9 cellular contexts compared by ENCODE assay signal in the genomic region with DNA sequence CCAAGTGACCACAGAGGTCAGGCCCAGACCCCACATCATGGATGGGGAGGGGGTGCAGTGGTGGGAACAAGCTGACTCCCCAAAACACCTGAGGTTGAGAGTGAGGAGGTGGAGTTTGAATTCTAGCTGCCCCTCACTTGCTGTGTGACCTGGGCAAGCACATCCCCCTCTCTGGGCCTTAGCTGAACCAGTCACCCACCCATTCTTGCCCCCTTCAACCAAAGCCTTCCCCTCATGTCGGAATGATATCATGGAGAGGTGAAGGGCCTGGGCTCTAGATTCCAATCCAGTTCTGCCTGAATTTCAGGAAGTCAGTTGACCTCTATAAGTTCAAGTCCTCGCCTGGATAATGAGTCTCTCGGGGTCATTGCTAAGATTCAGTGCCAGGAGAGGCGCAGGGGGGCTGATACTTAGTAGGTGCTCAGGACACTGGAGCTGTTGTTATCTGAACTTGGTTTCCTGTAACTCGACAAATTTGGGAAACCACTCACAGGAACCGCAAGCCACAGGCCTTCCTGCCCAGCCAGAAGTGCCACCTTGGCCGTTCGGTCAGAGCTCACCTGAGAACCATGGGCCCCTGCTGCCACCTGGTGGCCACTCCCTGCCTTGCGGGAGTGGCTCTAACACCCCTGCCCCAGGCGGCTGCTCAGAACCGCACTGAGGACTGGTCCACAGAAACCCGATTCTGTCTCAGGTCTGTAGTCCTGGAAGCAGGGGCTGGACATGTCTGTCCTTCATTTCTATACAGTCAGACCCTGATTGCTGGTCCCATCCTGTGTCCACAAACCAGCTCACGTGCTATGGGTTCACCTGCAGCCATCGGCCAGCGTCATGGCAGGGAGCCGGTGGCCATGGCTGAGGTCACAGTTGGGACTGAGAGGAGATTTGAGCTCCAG. TPM values are rescaled to one million over a fixed set of nuclear protein-coding genes. Genes with fewer than 3 reads are reported as not detected.
A peak's percentile ranks its signal among the peaks of the same experiment; 100 is the strongest.
DNase-seq lines count a peak whose midpoint lies in the region; ATAC-seq lines count a peak whose summit lies in the region.
"Had no signal": no experiment of that assay in that cellular context is flagged by ENCODE, and none has a peak within 500 bp of the region (broad histone marks: within the 10 kb centered on the region; RNA-seq: fewer than 3 reads in every experiment).

No MANE protein-coding gene starts in this region.

- no peak overlapping the region for H3K4me3 ChIP-seq in NT2/D1 (ENCODE audit: insufficient read length, low read depth)

- peaks cover 24% of the 10 kb centered on the region for H3K4me1 ChIP-seq in NT2/D1 (ENCODE audit: insufficient read depth, insufficient read length)

- DNase-seq in GM03348 (ENCODE audit: low spot score): peak; percentile 73
- peak; percentile 50 for DNase-seq in NT2/D1 (ENCODE audit: low read depth, low spot score)
- DNase-seq in activated CD8-positive, alpha-beta memory T cell treated with anti-CD3 and anti-CD28 coated beads, Interleukin-2, amount 50 U/mL, for 4 hours: peak; percentile 91
- DNase-seq in epidermal melanocyte (ENCODE audit: insufficient read length, low spot score): peak; percentile 71
- peak; percentile 64 for DNase-seq in myocyte (ENCODE audit: low read depth)
- peak; percentile 84 to 86 for DNase-seq in stimulated activated CD8-positive, alpha-beta memory T cell treated with anti-CD3 and anti-CD28 coated beads, Interleukin-7, amount 100 ng/mL, for 48 hours (ENCODE audit: extremely low read depth in 1 of 2, low read depth in 1 of 2)

- H3K27me3 ChIP-seq in NT2/D1 (ENCODE audit: insufficient read depth, insufficient read length): no peaks in the 10 kb centered on the region

- no peaks in the 10 kb centered on the region for H3K9me3 ChIP-seq in NT2/D1 (ENCODE audit: insufficient read depth, low read length)

- no peak overlapping the region for H3K9ac ChIP-seq in NT2/D1 (ENCODE audit: insufficient read length, low read depth)

- peak; percentile 82 for ATAC-seq in HG02798 (IDR thresholded peaks at IDR 0.05; ENCODE audit: poor library complexity, unreplicated experiment)
- ATAC-seq in HG03095 (IDR thresholded peaks at IDR 0.05; ENCODE audit: unreplicated experiment): no peak

- H3K36me3 ChIP-seq in NT2/D1 (ENCODE audit: insufficient read depth, insufficient read length, low read length): peaks cover 50% of the 10 kb centered on the region

RNA-seq across cellular contexts. Expression of a gene that starts 6.9 kb away (rescaled TPM):
- total RNA-seq in myocyte: 76.4 and 76.6 TPM in 2 replicates
- polyA plus RNA-seq in myocyte (2012): 168 TPM

RNA-seq across cellular contexts. Expression of a gene that starts 12.7 kb away (rescaled TPM):
- total RNA-seq in myocyte: not detected in 2 replicates
- not detected for polyA plus RNA-seq in myocyte (2012)
- total RNA-seq: pulmonary artery endothelial cell had no signal

RNA-seq across cellular contexts. Expression of a gene that starts 41.5 kb away (rescaled TPM):
- 50.6 and 65.0 TPM in 2 replicates for total RNA-seq in myocyte
- polyA plus RNA-seq in myocyte (2012): 54.1 TPM

RNA-seq across cellular contexts. Expression of a gene that starts 47.9 kb away (rescaled TPM):
- 5.7 and 7.3 TPM in 2 replicates for total RNA-seq in myocyte
- polyA plus RNA-seq in myocyte (2012): 1.4 TPM
